15 cellular contexts compared by ENCODE assay signal in genomic region chr16:75061677-75062076, GRCh38. TPM values are rescaled to one million over a fixed set of nuclear protein-coding genes. Genes with fewer than 3 reads are reported as not detected.
DNase-seq lines count a peak whose midpoint lies in the region; ATAC-seq and TF ChIP-seq lines count a peak whose summit lies in the region.
"Had no signal": no experiment of that assay in that cellular context is flagged by ENCODE, and none has a peak within 500 bp of the region (broad histone marks: within the 10 kb centered on the region; RNA-seq: fewer than 3 reads in every experiment).

No MANE protein-coding gene starts in this region.

- WGBS in gastroesophageal sphincter (ENCODE audit: low coverage in 1 of 2), 2 donors = 13 to 15% methylated on average over 2 to 4 of the region's 4 CpGs

- H3K27ac ChIP-seq in HL-60 (replicated peaks) (peak overlapping the region; percentile 96), gastroesophageal sphincter (peak overlapping the region; percentile 59 to 78 (median 76)), skeletal muscle tissue (ENCODE audit: low read depth, low read length) (peak overlapping the region; percentile 56)
- H3K27ac ChIP-seq: suprapubic skin had no signal

- peak overlapping the region in 1 of 3 donors; percentile 14 for H3K9ac ChIP-seq in skeletal muscle tissue (ENCODE audit: low read depth in 1 of 3, low read length in 3 of 3)

- no peak for TF ChIP-seq POLR2A in gastroesophageal sphincter (IDR thresholded peaks at IDR 0.05)

- H3K4me3 ChIP-seq in HL-60 (replicated peaks; ENCODE audit: insufficient read depth, low read length) (no peak overlapping the region), gastroesophageal sphincter (no peak overlapping the region), skeletal muscle tissue (ENCODE audit: low read length in 3 of 3) (peak overlapping the region in 1 of 3 donors; percentile 18)
- H3K4me3 ChIP-seq: ascending aorta, suprapubic skin had no signal

- no peak for TF ChIP-seq CTCF in HL-60 (IDR thresholded peaks at IDR 0.05; ENCODE audit: insufficient read depth, low read length)
- TF ChIP-seq CTCF in gastroesophageal sphincter (IDR thresholded peaks at IDR 0.05) = no peak

- no peaks in the 10 kb centered on the region for H3K9me3 ChIP-seq in gastroesophageal sphincter
- H3K9me3 ChIP-seq in skeletal muscle tissue (ENCODE audit: control insufficient read depth in 3 of 3, low read length in 3 of 3) = no peaks in the 10 kb centered on the region
- H3K9me3 ChIP-seq: ascending aorta, suprapubic skin had no signal

- TF ChIP-seq EP300 in gastroesophageal sphincter (IDR thresholded peaks at IDR 0.05) = no peak

- DNase-seq in HL-60 (ENCODE audit: low read depth in 1 of 2, low spot score in 1 of 2) (peak in 1 of 2 experiments; percentile 85), NOMO-1 treated with DMSO at 0.1 percent for 48 hours (lab: John Stamatoyannopoulos, UW; ENCODE audit: unreplicated experiment) (peak; percentile 65), T1000 (lab: John Stamatoyannopoulos, UW) (no peak), NCI-H510A treated with DMSO at 0.1 percent for 48 hours (lab: John Stamatoyannopoulos, UW) (no peak)
- DNase-seq: activated CD4-positive, alpha-beta memory T cell treated with anti-CD3 and anti-CD28 coated beads, Interleukin-2, amount 10 ng/mL, durations not matched to agents 7 days and 5 days; activated gamma-delta T cell; CD4-positive, CD25-positive, alpha-beta regulatory T cell; EL; NCI-H1930; NCI-H69 had no signal

- H3K36me3 ChIP-seq in gastroesophageal sphincter (no peaks in the 10 kb centered on the region), skeletal muscle tissue (ENCODE audit: control insufficient read depth in 3 of 3, insufficient read depth in 3 of 3, low read length in 3 of 3) (no peaks in the 10 kb centered on the region)
- H3K36me3 ChIP-seq: ascending aorta, suprapubic skin had no signal

- ATAC-seq in gastroesophageal sphincter = peak; percentile 54
- no peak for ATAC-seq in HG03095 (IDR thresholded peaks at IDR 0.05; ENCODE audit: unreplicated experiment)

- H3K4me1 ChIP-seq in gastroesophageal sphincter = peaks cover 0 to 66% (median 14%) of the 10 kb centered on the region in 3 donors
- H3K4me1 ChIP-seq in skeletal muscle tissue (ENCODE audit: control insufficient read depth in 3 of 3, insufficient read depth in 3 of 3, low read length in 3 of 3) = peaks cover 40 to 48% (median 42%) of the 10 kb centered on the region in 3 donors

- H3K27me3 ChIP-seq in HL-60 (ENCODE audit: insufficient read depth, poor library complexity, severe bottlenecking) = no peaks in the 10 kb centered on the region
- no peaks in the 10 kb centered on the region for H3K27me3 ChIP-seq in gastroesophageal sphincter
- H3K27me3 ChIP-seq in skeletal muscle tissue (ENCODE audit: control insufficient read depth in 3 of 3, insufficient read depth in 3 of 3, low read length in 3 of 3) = no peaks in the 10 kb centered on the region
- H3K27me3 ChIP-seq: ascending aorta, suprapubic skin had no signal

RNA-seq across cellular contexts. Expression of gene LDHD, which starts 54.9 kb away (rescaled TPM):
- total RNA-seq in gastroesophageal sphincter (10 to 100 TPM in 2 of 4 donors, 1 to 10 TPM in 2; 5.1 to 12.8 (median 8.6) TPM), skeletal muscle tissue (6.3 TPM)
- total RNA-seq: CD4-positive, CD25-positive, alpha-beta regulatory T cell had no signal
